In the genomic region with DNA sequence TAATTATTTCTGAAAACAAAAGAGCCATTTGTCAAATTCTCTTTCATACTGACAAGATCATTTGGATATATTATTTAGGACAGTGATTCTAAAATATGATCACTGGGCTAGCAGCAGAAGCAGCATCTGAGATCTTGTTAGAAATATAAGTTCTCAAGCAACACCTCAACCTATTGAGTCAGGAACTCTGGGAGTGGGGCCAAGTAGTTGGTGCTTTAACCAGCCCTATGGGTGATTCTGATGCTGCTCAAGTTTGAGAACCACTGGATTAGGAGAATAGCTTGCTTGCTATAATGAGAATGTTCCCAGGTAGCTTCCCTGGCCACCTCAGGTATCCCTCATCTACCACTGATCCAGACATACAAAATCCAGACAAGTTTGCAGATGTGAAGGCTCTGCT, we compare ENCODE assay signal across 27 cellular contexts.
"Had no signal": no experiment of that assay in that cellular context is flagged by ENCODE, and none has a peak within 500 bp of the region (broad histone marks: within the 10 kb centered on the region; RNA-seq: fewer than 3 reads in every experiment).

No MANE protein-coding gene starts in this region.

- H3K9me3 Mint-ChIP-seq: nephron progenitor cell; neural progenitor cell; stimulated activated naive CD8-positive, alpha-beta T cell treated with anti-CD3 and anti-CD28 coated beads, Interleukin-15, amount 100 ng/mL, for 72 hours; type B pancreatic cell had no signal

- H3K4me1 ChIP-seq: left ventricle myocardium inferior, parathyroid adenoma, psoas muscle, right atrium auricular region, right lobe of liver, tibial nerve, uterus had no signal

- H2AFZ ChIP-seq: neural progenitor cell, parathyroid adenoma had no signal

- H3K4me3 ChIP-seq: left ventricle myocardium inferior, lung, neural progenitor cell, psoas muscle, right atrium auricular region, right lobe of liver, smooth muscle cell, tibial nerve, uterus had no signal

- H3K36me3 ChIP-seq: left ventricle myocardium inferior, neural progenitor cell, neutrophil, right atrium auricular region, right lobe of liver, tibial nerve, uterus had no signal

- H3K9ac ChIP-seq: neural progenitor cell, parathyroid adenoma had no signal

- H3K4me1 Mint-ChIP-seq: memory B cell; naive B cell; natural killer cell; nephron progenitor cell; neural progenitor cell; stimulated activated memory B cell treated with anti-CD40 and anti-IgM and Interleukin-4, amounts not matched to agents 10 μg/mL and 1 μg/mL and 100 μg/mL, for 72 hours; stimulated activated naive CD8-positive, alpha-beta T cell treated with anti-CD3 and anti-CD28 coated beads, Interleukin-15, amount 100 ng/mL, for 72 hours had no signal

- H3K27me3 ChIP-seq: neural progenitor cell, neutrophil, right atrium auricular region, right lobe of liver, tibial nerve, uterus had no signal

- H3K27me3 Mint-ChIP-seq: memory B cell; naive B cell; stimulated activated memory B cell treated with anti-CD40 and anti-IgM and Interleukin-4, amounts not matched to agents 10 μg/mL and 1 μg/mL and 100 μg/mL, for 72 hours; stimulated activated naive CD8-positive, alpha-beta T cell treated with anti-CD3 and anti-CD28 coated beads, Interleukin-15, amount 100 ng/mL, for 72 hours; type B pancreatic cell had no signal

- H3K9me3 ChIP-seq: left ventricle myocardium inferior, neutrophil, psoas muscle, right atrium auricular region, right lobe of liver, tibial nerve, uterus had no signal

- H3K4me3 Mint-ChIP-seq: memory B cell; naive B cell; natural killer cell; nephron progenitor cell; neural progenitor cell; stimulated activated memory B cell treated with anti-CD40 and anti-IgM and Interleukin-4, amounts not matched to agents 10 μg/mL and 1 μg/mL and 100 μg/mL, for 72 hours; stimulated activated naive CD8-positive, alpha-beta T cell treated with anti-CD3 and anti-CD28 coated beads, Interleukin-15, amount 100 ng/mL, for 72 hours; type B pancreatic cell had no signal

- H3K79me2 ChIP-seq: parathyroid adenoma had no signal

- FAIRE-seq: kidney had no signal

- DNase-seq: hippocampal formation; kidney; left ventricle myocardium inferior; naive B cell; natural killer cell; nephron progenitor cell; occipital lobe; psoas muscle; right lobe of liver; stimulated activated CD4-positive, alpha-beta T cell treated with anti-CD3 and anti-CD28 coated beads, Interleukin-1b, Interleukin-23, amount 100 ng/mL, for 48 hours; stimulated activated CD4-positive, alpha-beta T cell treated with anti-CD3 and anti-CD28 coated beads, Interleukin-2, amount 100 ng/mL, for 48 hours; stimulated activated CD4-positive, alpha-beta T cell treated with anti-CD3 and anti-CD28 coated beads, Interleukin-4, amount 100 ng/mL, for 4 hours; stimulated activated CD8-positive, alpha-beta memory T cell treated with anti-CD3 and anti-CD28 coated beads, Interleukin-4, amount 100 ng/mL, for 48 hours; stimulated activated naive CD4-positive, alpha-beta T cell treated with Interleukin-2 at 50 U/mL for 16 hours; stimulated activated naive CD8-positive, alpha-beta T cell treated with anti-CD3 and anti-CD28 coated beads, Interleukin-15, amount 100 ng/mL, for 72 hours; substantia nigra; uterus had no signal

- H3K27ac ChIP-seq: left ventricle myocardium inferior, neural progenitor cell, neutrophil, parathyroid adenoma, psoas muscle, right atrium auricular region, right lobe of liver, tibial nerve, uterus had no signal

- H3K4me2 ChIP-seq: neural progenitor cell, smooth muscle cell had no signal

- H3K27ac Mint-ChIP-seq: memory B cell; naive B cell; natural killer cell; nephron progenitor cell; neural progenitor cell; stimulated activated memory B cell treated with anti-CD40 and anti-IgM and Interleukin-4, amounts not matched to agents 10 μg/mL and 1 μg/mL and 100 μg/mL, for 72 hours; stimulated activated naive CD8-positive, alpha-beta T cell treated with anti-CD3 and anti-CD28 coated beads, Interleukin-15, amount 100 ng/mL, for 72 hours; type B pancreatic cell had no signal

- H3K36me3 Mint-ChIP-seq: memory B cell; naive B cell; neural progenitor cell; stimulated activated memory B cell treated with anti-CD40 and anti-IgM and Interleukin-4, amounts not matched to agents 10 μg/mL and 1 μg/mL and 100 μg/mL, for 72 hours; type B pancreatic cell had no signal
